ENCODE assay signal across 12 cellular contexts in the genomic region with DNA sequence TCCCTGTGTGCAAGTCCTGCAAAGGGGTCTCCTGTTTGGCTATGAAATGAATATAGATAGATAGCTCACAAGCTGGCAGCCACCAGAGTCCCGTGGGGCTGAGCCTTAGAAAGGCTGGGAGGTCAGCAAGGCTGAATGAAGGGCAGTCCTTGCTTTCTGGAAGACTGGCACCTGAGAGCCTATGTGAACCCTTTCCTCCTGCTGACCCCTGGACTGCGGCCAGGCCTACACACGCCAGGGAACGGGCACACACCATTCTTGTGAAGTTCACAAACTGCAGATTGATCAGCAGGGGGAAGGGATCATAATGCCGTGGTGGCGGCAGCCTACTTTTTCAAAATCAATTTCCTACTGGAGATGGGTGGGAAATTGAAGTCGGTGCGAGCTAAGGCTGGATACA. TPM values are rescaled to one million over a fixed set of nuclear protein-coding genes. Genes with fewer than 3 reads are reported as not detected.
A peak's percentile ranks its signal among the peaks of the same experiment; 100 is the strongest.
DNase-seq lines count a peak whose midpoint lies in the region; ATAC-seq and TF ChIP-seq lines count a peak whose summit lies in the region.
"Had no signal": no experiment of that assay in that cellular context is flagged by ENCODE, and none has a peak within 500 bp of the region (broad histone marks: within the 10 kb centered on the region; RNA-seq: fewer than 3 reads in every experiment).

No MANE protein-coding gene starts in this region.

- DNase-seq in CD14-positive monocyte (ENCODE audit: low spot score) (no peak), GM23338 (ENCODE audit: low spot score) (no peak), body of pancreas (peak; percentile 48 to 64 (median 57)), tibial nerve (ENCODE audit: low spot score in 2 of 2) (no peak), posterior vena cava (ENCODE audit: low spot score) (no peak)
- DNase-seq: activated naive CD4-positive, alpha-beta T cell; Caco-2; foreskin fibroblast; stimulated activated CD4-positive, alpha-beta T cell treated with anti-CD3 and anti-CD28 coated beads, Interleukin-4, amount 100 ng/mL, for 4 hours had no signal

- H3K36me3 Mint-ChIP-seq in CD14-positive monocyte, result peaks cover 49 to 50% of the 10 kb centered on the region in 2 donors
- H3K36me3 Mint-ChIP-seq in GM23338 (ENCODE audit: low read depth), result peaks cover 14% of the 10 kb centered on the region; the same call in 2 of the 3 replicates
- peaks cover 19% of the 10 kb centered on the region for H3K36me3 Mint-ChIP-seq in nephron (ENCODE audit: low read depth)

- TF ChIP-seq POLR2A in body of pancreas (IDR thresholded peaks at IDR 0.05) (no peak), tibial nerve (IDR thresholded peaks at IDR 0.05) (no peak)

- TF ChIP-seq EP300 in tibial nerve (IDR thresholded peaks at IDR 0.05), result no peak

- H3K36me3 ChIP-seq in GM23338 (ENCODE audit: insufficient read depth), result no peaks in the 10 kb centered on the region; the same call in 1 of the 2 replicates
- H3K36me3 ChIP-seq in body of pancreas (replicated peaks in 1 of 2; ENCODE audit: insufficient read depth in 1 of 2, low read depth in 2 of 2), result peaks cover 0 to 6% of the 10 kb centered on the region in 2 donors
- H3K36me3 ChIP-seq in tibial nerve, result peaks cover 3 to 44% (median 21%) of the 10 kb centered on the region in 3 donors

- no peaks in the 10 kb centered on the region for H3K9me3 ChIP-seq in body of pancreas
- H3K9me3 ChIP-seq in tibial nerve, result no peaks in the 10 kb centered on the region
- H3K9me3 ChIP-seq: Caco-2, psoas muscle had no signal

- H3K79me2 ChIP-seq in GM23338 (replicated peaks; ENCODE audit: insufficient read depth), result no peaks in the 10 kb centered on the region

- peaks cover 37% of the 10 kb centered on the region for H3F3A ChIP-seq in GM23338 (replicated peaks; ENCODE audit: low read depth)

- no peaks in the 10 kb centered on the region for H4K20me1 ChIP-seq in GM23338 (replicated peaks; ENCODE audit: insufficient read depth)

- H2AFZ ChIP-seq in GM23338, result no peak overlapping the region

- H3K4me3 Mint-ChIP-seq in CD14-positive monocyte (peak overlapping the region; percentile 78 to 91), GM23338 (peak overlapping the region; percentile 72), nephron (peak overlapping the region; percentile 38 to 64 (median 58))

- peak overlapping the region in 6 of 7 donors; percentile 46 to 92 (median 80) for H3K27ac Mint-ChIP-seq in CD14-positive monocyte
- H3K27ac Mint-ChIP-seq in GM23338, result peak overlapping the region; percentile 74; the same call in 1 of the 2 replicates
- peak overlapping the region in 1 of 3 experiments; percentile 20 for H3K27ac Mint-ChIP-seq in nephron

- 0 out of 2 replicates have a peak, but pooled peaks cover 5% of the 10 kb centered on the region for H3K4me1 ChIP-seq in GM23338 (ENCODE audit: insufficient read depth)
- H3K4me1 ChIP-seq in body of pancreas, result peaks cover 37% of the 10 kb centered on the region
- H3K4me1 ChIP-seq in tibial nerve, result peaks cover 0 to 48% (median 21%) of the 10 kb centered on the region in 4 donors

- H3K27me3 ChIP-seq in GM23338 (ENCODE audit: insufficient read depth) (peaks cover 9% of the 10 kb centered on the region), body of pancreas (no peaks in the 10 kb centered on the region), tibial nerve (peaks cover 0 to 16% of the 10 kb centered on the region in 2 donors)

- WGBS in body of pancreas, 2 donors, result 29 to 36% methylated on average over 5 to 8 of the region's 8 CpGs
- 78 to 83% methylated on average over 6 to 8 of the region's 8 CpGs for WGBS in tibial nerve, 2 donors

- no peaks in the 10 kb centered on the region for H3K9me2 ChIP-seq in GM23338 (ENCODE audit: insufficient read depth)

- H3K27ac ChIP-seq in GM23338 (ENCODE audit: low read depth) (no peak overlapping the region), body of pancreas (peak overlapping the region in 2 of 4 donors; percentile 46 to 47), tibial nerve (no peak overlapping the region)
- H3K27ac ChIP-seq: psoas muscle had no signal

- intact Hi-C loops in CD14-positive monocyte (cut with micrococcal nuclease), result no loop called here
- intact Hi-C loops in body of pancreas (cut with DNase I), result loop anchor here (10.0 kb wide), 1 partner anchor 194 kb away; a partner anchor contains a TSS
- intact Hi-C loops in posterior vena cava (cut with DNase I), result loop anchor here in 1 of 2 donors (5.0 kb wide), 1 partner anchor 1999 kb away; no protein-coding TSS in a partner anchor

- H3K9me3 Mint-ChIP-seq in CD14-positive monocyte (peaks cover 0 to 12% (median 4%) of the 10 kb centered on the region in 7 donors), GM23338 (no peaks in the 10 kb centered on the region), nephron (no peaks in the 10 kb centered on the region)

- H3K4me2 ChIP-seq in GM23338, result peak overlapping the region; percentile 95

- TF ChIP-seq CTCF in CD14-positive monocyte (IDR thresholded peaks at IDR 0.05), result no peak
- TF ChIP-seq CTCF in GM23338 (conservative IDR thresholded peaks at IDR 0.05; ENCODE audit: low read depth in 2 of 2), result no peak
- no peak for TF ChIP-seq CTCF in body of pancreas (IDR thresholded peaks at IDR 0.05)
- no peak for TF ChIP-seq CTCF in nephron (IDR thresholded peaks at IDR 0.05; ENCODE audit: unreplicated experiment in 3 of 3)
- TF ChIP-seq CTCF in tibial nerve (IDR thresholded peaks at IDR 0.05), result no peak

- peak overlapping the region; percentile 77; the same call in 1 of the 2 replicates for H3K4me3 ChIP-seq in GM23338
- H3K4me3 ChIP-seq in body of pancreas, result peak overlapping the region in 1 of 2 donors; percentile 48
- H3K4me3 ChIP-seq in tibial nerve, result no peak overlapping the region

- H3K4me1 Mint-ChIP-seq in CD14-positive monocyte, result peaks cover 41% of the 10 kb centered on the region
- peaks cover 21% of the 10 kb centered on the region for H3K4me1 Mint-ChIP-seq in GM23338
- peaks cover 12% of the 10 kb centered on the region for H3K4me1 Mint-ChIP-seq in nephron

- H3K27me3 Mint-ChIP-seq in CD14-positive monocyte (ENCODE audit: low read depth in 3 of 3) (peaks cover 40 to 52% (median 43%) of the 10 kb centered on the region in 3 donors), GM23338 (ENCODE audit: insufficient read depth, low read depth, poor library complexity) (peaks cover 31% of the 10 kb centered on the region), nephron (ENCODE audit: low read depth) (no peaks in the 10 kb centered on the region)

- ATAC-seq in GM23338, result no peak
- ATAC-seq in body of pancreas, result no peak
- no peak for ATAC-seq in HG02852 (IDR thresholded peaks at IDR 0.05; ENCODE audit: unreplicated experiment)

TF ChIP-seq in GM23338, 12 proteins besides CTCF, POLR2A, EP300 and RAD21 (continues in another document):
- TF ChIP-seq NANOG (IDR thresholded peaks at IDR 0.05; ENCODE audit: borderline replicate concordance) (no peak), EZH2phosphoT487 (IDR thresholded peaks at IDR 0.05; ENCODE audit: unreplicated experiment) (no peak), JUNB (IDR thresholded peaks at IDR 0.05; ENCODE audit: unreplicated experiment) (no peak), ZNF331 (CRISPR knock-in tag; IDR thresholded peaks at IDR 0.05; ENCODE audit: low read depth) (no peak), EZH2 (IDR thresholded peaks at IDR 0.05; ENCODE audit: low read depth, unreplicated experiment) (no peak)
- TF ChIP-seq, protein P1, sequence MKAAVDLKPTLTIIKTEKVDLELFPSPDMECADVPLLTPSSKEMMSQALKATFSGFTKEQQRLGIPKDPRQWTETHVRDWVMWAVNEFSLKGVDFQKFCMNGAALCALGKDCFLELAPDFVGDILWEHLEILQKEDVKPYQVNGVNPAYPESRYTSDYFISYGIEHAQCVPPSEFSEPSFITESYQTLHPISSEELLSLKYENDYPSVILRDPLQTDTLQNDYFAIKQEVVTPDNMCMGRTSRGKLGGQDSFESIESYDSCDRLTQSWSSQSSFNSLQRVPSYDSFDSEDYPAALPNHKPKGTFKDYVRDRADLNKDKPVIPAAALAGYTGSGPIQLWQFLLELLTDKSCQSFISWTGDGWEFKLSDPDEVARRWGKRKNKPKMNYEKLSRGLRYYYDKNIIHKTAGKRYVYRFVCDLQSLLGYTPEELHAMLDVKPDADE (IDR thresholded peaks at IDR 0.05), result no peak

RNA-seq across cellular contexts. Expression of a gene that starts 1.0 kb away (rescaled TPM):
- polyA plus RNA-seq in CD14-positive monocyte (1 to 10 TPM; 1.9 to 4.2 TPM), GM23338 (2016; fragmentation: Nextera tagmentation; extraction: Ambion mirVana) (0.78 and 1.9 TPM in 2 replicates)
- total RNA-seq in GM23338 (2014; rRNA removed; shearing (Covaris generic)), result 3.6 and 5.9 TPM in 2 replicates
- total RNA-seq in body of pancreas (10 to 100 TPM in 1 of 2 donors, 1 to 10 TPM in 1; 5.2 to 11.9 TPM), tibial nerve (1 to 10 TPM in 3 of 4 donors, under 1 TPM in 1; 0.90 to 2.0 (median 1.3) TPM), posterior vena cava (1 to 10 TPM in 1 of 2 donors, under 1 TPM in 1; 1.00 to 1.3 TPM)

RNA-seq across cellular contexts. Expression of a gene that starts 4.5 kb away (rescaled TPM):
- 1 to 10 TPM in 1 of 2 donors, under 1 TPM in 1; 0.54 to 2.1 TPM for polyA plus RNA-seq in CD14-positive monocyte
- 0.23 and 1.2 TPM in 2 replicates for total RNA-seq in GM23338 (2014; rRNA removed; shearing (Covaris generic))
- 0.24 and 0.50 TPM in 2 replicates for polyA plus RNA-seq in GM23338 (2016; fragmentation: Nextera tagmentation; extraction: Ambion mirVana)
- total RNA-seq in body of pancreas, result 1 to 10 TPM in 1 of 2 donors, under 1 TPM in 1; 0.33 to 1.8 TPM
- 1 to 10 TPM in 2 of 4 donors, under 1 TPM in 2; 0.22 to 2.5 (median 1.0) TPM for total RNA-seq in tibial nerve
- total RNA-seq in posterior vena cava, result 1 to 10 TPM in 1 of 2 donors, under 1 TPM in 1; 0.57 to 1.5 TPM
- total RNA-seq: Caco-2 had no signal

RNA-seq across cellular contexts. Expression of a gene that starts 33.7 kb away (rescaled TPM):
- under 1 TPM; 0.24 to 0.29 TPM for polyA plus RNA-seq in CD14-positive monocyte
- total RNA-seq in GM23338 (2014; rRNA removed; shearing (Covaris generic)), result not detected in 2 replicates
- 0.14 and 0.24 TPM in 2 replicates for polyA plus RNA-seq in GM23338 (2016; fragmentation: Nextera tagmentation; extraction: Ambion mirVana)
- not detected for total RNA-seq in body of pancreas
- total RNA-seq in tibial nerve, result not detected
- total RNA-seq in posterior vena cava, result not detected
- total RNA-seq: Caco-2 had no signal

RNA-seq across cellular contexts. Expression of a gene that starts 41.5 kb away (rescaled TPM):
- polyA plus RNA-seq in CD14-positive monocyte (100 to 1,000 TPM; 111 to 138 TPM), GM23338 (2016; fragmentation: Nextera tagmentation; extraction: Ambion mirVana) (35.7 and 37.8 TPM in 2 replicates)
- total RNA-seq in GM23338 (2014; rRNA removed; shearing (Covaris generic)), result 70.4 and 73.6 TPM in 2 replicates
- total RNA-seq in body of pancreas (10 to 100 TPM; 23.7 to 33.2 TPM), tibial nerve (10 to 100 TPM; 30.3 to 42.8 (median 32.3) TPM), posterior vena cava (10 to 100 TPM; 33.0 to 43.7 TPM)

RNA-seq across cellular contexts. Expression of a gene that starts 41.7 kb away (rescaled TPM):
- polyA plus RNA-seq in CD14-positive monocyte, result 10 to 100 TPM; 17.2 to 20.6 TPM
- 84.4 and 87.0 TPM in 2 replicates for total RNA-seq in GM23338 (2014; rRNA removed; shearing (Covaris generic))
- polyA plus RNA-seq in GM23338 (2016; fragmentation: Nextera tagmentation; extraction: Ambion mirVana), result 60.1 and 61.2 TPM in 2 replicates
- 10 to 100 TPM; 23.1 to 37.6 TPM for total RNA-seq in body of pancreas
- 10 to 100 TPM; 45.0 to 55.0 (median 51.4) TPM for total RNA-seq in tibial nerve
- 10 to 100 TPM; 62.7 to 77.3 TPM for total RNA-seq in posterior vena cava

Comparison
In these comparisons a context has a peak if more than half of its experiments do, and no peak if none do; other contexts are left out.
1. DNase-seq: peak in body of pancreas (4 of 4); none in CD14-positive monocyte (single experiment), GM23338 (single experiment), tibial nerve (0 of 2) and posterior vena cava (single experiment).
2. Peak in every context shown above with its lines, with median percentiles within 50 percentile points of each other: H3K4me3 Mint-ChIP-seq.